Comparison of ENCODE assay signal across 15 cellular contexts in genomic region chr3:16608816-16609215, GRCh38. TPM values are rescaled to one million over a fixed set of nuclear protein-coding genes. Genes with fewer than 3 reads are reported as not detected.
DNase-seq lines count a peak whose midpoint lies in the region; TF ChIP-seq lines count a peak whose summit lies in the region.
"Had no signal": no experiment of that assay in that cellular context is flagged by ENCODE, and none has a peak within 500 bp of the region (broad histone marks: within the 10 kb centered on the region; RNA-seq: fewer than 3 reads in every experiment).

No MANE protein-coding gene starts in this region.

- in situ Hi-C loops in HAP-1 (cut with MboI; ENCODE audit: low sequenced_read_pairs), result loop anchor here (10.0 kb wide), 1 partner anchor 626 kb away; no protein-coding TSS in a partner anchor

- H3K4me3 ChIP-seq in HAP-1 (no peak overlapping the region), foreskin fibroblast (ENCODE audit: low read depth in 1 of 2, low read length in 2 of 2) (no peak overlapping the region)
- H3K4me3 ChIP-seq: GM12878 had no signal

- H3K9me3 ChIP-seq in HAP-1, result no peaks in the 10 kb centered on the region

- H3K36me3 Mint-ChIP-seq in neural crest cell (ENCODE audit: low read depth), result no peaks in the 10 kb centered on the region
- H3K36me3 Mint-ChIP-seq: CD4-positive, alpha-beta memory T cell had no signal

- TF ChIP-seq CTCF in neural crest cell (conservative IDR thresholded peaks at IDR 0.05) (no peak), foreskin fibroblast (IDR thresholded peaks at IDR 0.05; ENCODE audit: low read depth, low read length) (no peak)

- no peaks in the 10 kb centered on the region for H3K4me1 Mint-ChIP-seq in neural crest cell
- H3K4me1 Mint-ChIP-seq: CD4-positive, alpha-beta memory T cell had no signal

- H3K4me3 Mint-ChIP-seq in neural crest cell, result no peak overlapping the region
- H3K4me3 Mint-ChIP-seq: B cell; CD4-positive, alpha-beta memory T cell had no signal

- DNase-seq in HAP-1 (ENCODE audit: low spot score in 2 of 2), result peak; percentile 58 to 98
- peak; percentile 31 to 67 for DNase-seq in NCI-H526 (lab: John Stamatoyannopoulos, UW)
- peak; percentile 8 for DNase-seq in fibroblast of gingiva (ENCODE audit: low read depth)
- DNase-seq in neural crest cell (ENCODE audit: low read depth, low spot score), result no peak
- DNase-seq in foreskin fibroblast, result no peak
- no peak for DNase-seq in effector CD8-positive, alpha-beta T cell (lab: John Stamatoyannopoulos, UW)
- no peak for DNase-seq in KG1 (lab: John Stamatoyannopoulos, UW)
- DNase-seq: C1 segment of cervical spinal cord; CD4-positive, alpha-beta memory T cell; DMS79 had no signal

- H3K4me1 ChIP-seq in HAP-1, result peaks cover 50% of the 10 kb centered on the region

- no peaks in the 10 kb centered on the region for H3K27me3 Mint-ChIP-seq in neural crest cell (ENCODE audit: low read depth)
- H3K27me3 Mint-ChIP-seq: B cell; CD4-positive, alpha-beta memory T cell had no signal

- H3K36me3 ChIP-seq in HAP-1 (replicated peaks), result no peaks in the 10 kb centered on the region

- peak overlapping the region; percentile 88 for H3K27ac Mint-ChIP-seq in neural crest cell (ENCODE audit: unreplicated experiment)
- H3K27ac Mint-ChIP-seq: B cell; CD4-positive, alpha-beta memory T cell had no signal

- no peaks in the 10 kb centered on the region for H3K9me3 Mint-ChIP-seq in neural crest cell
- H3K9me3 Mint-ChIP-seq: CD4-positive, alpha-beta memory T cell had no signal

- no peaks in the 10 kb centered on the region for H3K27me3 ChIP-seq in HAP-1 (ENCODE audit: low read depth)

RNA-seq across cellular contexts. Expression of gene DAZL, which starts 3.6 kb away (rescaled TPM):
- not detected in 2 replicates for total RNA-seq in neural crest cell
- total RNA-seq: B cell; CD4-positive, alpha-beta memory T cell; G401; H4; HepG2 had no signal

Comparison
In these comparisons a context has a peak if more than half of its experiments do, and no peak if none do; other contexts are left out.
1. DNase-seq: peak in HAP-1 (2 of 2), NCI-H526 (2 of 2) and fibroblast of gingiva (single experiment); none in neural crest cell (single experiment), foreskin fibroblast (0 of 2), effector CD8-positive, alpha-beta T cell (single experiment) and KG1 (single experiment).